In genomic region chr12:1760566-1761382, GRCh38 we compare ENCODE assay signal across 1 cellular context.
TF ChIP-seq lines count a peak whose summit lies in the region.

No MANE protein-coding gene starts in this region.

TF ChIP-seq in HepG2, 621 proteins besides CTCF, POLR2A, EP300 and RAD21 (continued from another document and continues in another):
- TF ChIP-seq ZNF33A (CRISPR knock-in tag; IDR thresholded peaks at IDR 0.05; ENCODE audit: borderline replicate concordance) = no peak
- TF ChIP-seq, protein P1, sequence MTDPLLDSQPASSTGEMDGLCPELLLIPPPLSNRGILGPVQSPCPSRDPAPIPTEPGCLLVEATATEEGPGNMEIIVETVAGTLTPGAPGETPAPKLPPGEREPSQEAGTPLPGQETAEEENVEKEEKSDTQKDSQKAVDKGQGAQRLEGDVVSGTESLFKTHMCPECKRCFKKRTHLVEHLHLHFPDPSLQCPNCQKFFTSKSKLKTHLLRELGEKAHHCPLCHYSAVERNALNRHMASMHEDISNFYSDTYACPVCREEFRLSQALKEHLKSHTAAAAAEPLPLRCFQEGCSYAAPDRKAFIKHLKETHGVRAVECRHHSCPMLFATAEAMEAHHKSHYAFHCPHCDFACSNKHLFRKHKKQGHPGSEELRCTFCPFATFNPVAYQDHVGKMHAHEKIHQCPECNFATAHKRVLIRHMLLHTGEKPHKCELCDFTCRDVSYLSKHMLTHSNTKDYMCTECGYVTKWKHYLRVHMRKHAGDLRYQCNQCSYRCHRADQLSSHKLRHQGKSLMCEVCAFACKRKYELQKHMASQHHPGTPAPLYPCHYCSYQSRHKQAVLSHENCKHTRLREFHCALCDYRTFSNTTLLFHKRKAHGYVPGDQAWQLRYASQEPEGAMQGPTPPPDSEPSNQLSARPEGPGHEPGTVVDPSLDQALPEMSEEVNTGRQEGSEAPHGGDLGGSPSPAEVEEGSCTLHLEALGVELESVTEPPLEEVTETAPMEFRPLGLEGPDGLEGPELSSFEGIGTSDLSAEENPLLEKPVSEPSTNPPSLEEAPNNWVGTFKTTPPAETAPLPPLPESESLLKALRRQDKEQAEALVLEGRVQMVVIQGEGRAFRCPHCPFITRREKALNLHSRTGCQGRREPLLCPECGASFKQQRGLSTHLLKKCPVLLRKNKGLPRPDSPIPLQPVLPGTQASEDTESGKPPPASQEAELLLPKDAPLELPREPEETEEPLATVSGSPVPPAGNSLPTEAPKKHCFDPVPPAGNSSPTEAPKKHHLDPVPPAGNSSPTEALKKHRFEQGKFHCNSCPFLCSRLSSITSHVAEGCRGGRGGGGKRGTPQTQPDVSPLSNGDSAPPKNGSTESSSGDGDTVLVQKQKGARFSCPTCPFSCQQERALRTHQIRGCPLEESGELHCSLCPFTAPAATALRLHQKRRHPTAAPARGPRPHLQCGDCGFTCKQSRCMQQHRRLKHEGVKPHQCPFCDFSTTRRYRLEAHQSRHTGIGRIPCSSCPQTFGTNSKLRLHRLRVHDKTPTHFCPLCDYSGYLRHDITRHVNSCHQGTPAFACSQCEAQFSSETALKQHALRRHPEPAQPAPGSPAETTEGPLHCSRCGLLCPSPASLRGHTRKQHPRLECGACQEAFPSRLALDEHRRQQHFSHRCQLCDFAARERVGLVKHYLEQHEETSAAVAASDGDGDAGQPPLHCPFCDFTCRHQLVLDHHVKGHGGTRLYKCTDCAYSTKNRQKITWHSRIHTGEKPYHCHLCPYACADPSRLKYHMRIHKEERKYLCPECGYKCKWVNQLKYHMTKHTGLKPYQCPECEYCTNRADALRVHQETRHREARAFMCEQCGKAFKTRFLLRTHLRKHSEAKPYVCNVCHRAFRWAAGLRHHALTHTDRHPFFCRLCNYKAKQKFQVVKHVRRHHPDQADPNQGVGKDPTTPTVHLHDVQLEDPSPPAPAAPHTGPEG (CRISPR knock-in tag; IDR thresholded peaks at IDR 0.05) = no peak
- TF ChIP-seq, protein P2, sequence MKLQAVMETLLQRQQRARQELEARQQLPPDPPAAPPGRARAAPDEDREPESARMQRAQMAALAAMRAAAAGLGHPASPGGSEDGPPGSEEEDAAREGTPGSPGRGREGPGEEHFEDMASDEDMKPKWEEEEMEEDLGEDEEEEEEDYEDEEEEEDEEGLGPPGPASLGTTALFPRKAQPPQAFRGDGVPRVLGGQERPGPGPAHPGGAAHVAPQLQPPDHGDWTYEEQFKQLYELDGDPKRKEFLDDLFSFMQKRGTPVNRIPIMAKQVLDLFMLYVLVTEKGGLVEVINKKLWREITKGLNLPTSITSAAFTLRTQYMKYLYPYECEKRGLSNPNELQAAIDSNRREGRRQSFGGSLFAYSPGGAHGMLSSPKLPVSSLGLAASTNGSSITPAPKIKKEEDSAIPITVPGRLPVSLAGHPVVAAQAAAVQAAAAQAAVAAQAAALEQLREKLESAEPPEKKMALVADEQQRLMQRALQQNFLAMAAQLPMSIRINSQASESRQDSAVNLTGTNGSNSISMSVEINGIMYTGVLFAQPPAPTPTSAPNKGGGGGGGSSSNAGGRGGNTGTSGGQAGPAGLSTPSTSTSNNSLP (IDR thresholded peaks at IDR 0.05; ENCODE audit: low read depth, low read length) = no peak
- TF ChIP-seq ZNF570 (CRISPR knock-in tag; IDR thresholded peaks at IDR 0.05; ENCODE audit: borderline replicate concordance) = no peak
- no peak for TF ChIP-seq ZSCAN22 (CRISPR knock-in tag; IDR thresholded peaks at IDR 0.05)
- no peak for TF ChIP-seq SRY (CRISPR knock-in tag; IDR thresholded peaks at IDR 0.05)
- no peak for TF ChIP-seq SP140L (CRISPR knock-in tag; IDR thresholded peaks at IDR 0.05; ENCODE audit: borderline replicate concordance)
- TF ChIP-seq MED13 (CRISPR knock-in tag; IDR thresholded peaks at IDR 0.05) = no peak
- TF ChIP-seq KDM1A (CRISPR knock-in tag; IDR thresholded peaks at IDR 0.05) = peak; percentile 59; the same call in 1 of the 2 replicates
- TF ChIP-seq ZNF660 (CRISPR knock-in tag; IDR thresholded peaks at IDR 0.05; ENCODE audit: borderline replicate concordance, low read depth) = no peak
- no peak for TF ChIP-seq AHR (CRISPR knock-in tag; IDR thresholded peaks at IDR 0.05)
- TF ChIP-seq, protein P3, sequence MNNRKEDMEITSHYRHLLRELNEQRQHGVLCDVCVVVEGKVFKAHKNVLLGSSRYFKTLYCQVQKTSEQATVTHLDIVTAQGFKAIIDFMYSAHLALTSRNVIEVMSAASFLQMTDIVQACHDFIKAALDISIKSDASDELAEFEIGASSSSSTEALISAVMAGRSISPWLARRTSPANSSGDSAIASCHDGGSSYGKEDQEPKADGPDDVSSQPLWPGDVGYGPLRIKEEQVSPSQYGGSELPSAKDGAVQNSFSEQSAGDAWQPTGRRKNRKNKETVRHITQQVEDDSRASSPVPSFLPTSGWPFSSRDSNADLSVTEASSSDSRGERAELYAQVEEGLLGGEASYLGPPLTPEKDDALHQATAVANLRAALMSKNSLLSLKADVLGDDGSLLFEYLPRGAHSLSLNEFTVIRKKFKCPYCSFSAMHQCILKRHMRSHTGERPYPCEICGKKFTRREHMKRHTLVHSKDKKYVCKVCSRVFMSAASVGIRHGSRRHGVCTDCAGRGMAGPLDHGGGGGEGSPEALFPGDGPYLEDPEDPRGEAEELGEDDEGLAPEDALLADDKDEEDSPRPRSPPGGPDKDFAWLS (CRISPR knock-in tag; IDR thresholded peaks at IDR 0.05; ENCODE audit: borderline replicate concordance) = no peak
- peak; percentile 88; the same call in 1 of the 2 replicates for TF ChIP-seq HMG20A (CRISPR knock-in tag; IDR thresholded peaks at IDR 0.05; ENCODE audit: borderline replicate concordance)
- no peak for TF ChIP-seq PAF1 (CRISPR knock-in tag; IDR thresholded peaks at IDR 0.05)
- no peak for TF ChIP-seq PHF20 (CRISPR knock-in tag; IDR thresholded peaks at IDR 0.05)
- TF ChIP-seq, protein P4, sequence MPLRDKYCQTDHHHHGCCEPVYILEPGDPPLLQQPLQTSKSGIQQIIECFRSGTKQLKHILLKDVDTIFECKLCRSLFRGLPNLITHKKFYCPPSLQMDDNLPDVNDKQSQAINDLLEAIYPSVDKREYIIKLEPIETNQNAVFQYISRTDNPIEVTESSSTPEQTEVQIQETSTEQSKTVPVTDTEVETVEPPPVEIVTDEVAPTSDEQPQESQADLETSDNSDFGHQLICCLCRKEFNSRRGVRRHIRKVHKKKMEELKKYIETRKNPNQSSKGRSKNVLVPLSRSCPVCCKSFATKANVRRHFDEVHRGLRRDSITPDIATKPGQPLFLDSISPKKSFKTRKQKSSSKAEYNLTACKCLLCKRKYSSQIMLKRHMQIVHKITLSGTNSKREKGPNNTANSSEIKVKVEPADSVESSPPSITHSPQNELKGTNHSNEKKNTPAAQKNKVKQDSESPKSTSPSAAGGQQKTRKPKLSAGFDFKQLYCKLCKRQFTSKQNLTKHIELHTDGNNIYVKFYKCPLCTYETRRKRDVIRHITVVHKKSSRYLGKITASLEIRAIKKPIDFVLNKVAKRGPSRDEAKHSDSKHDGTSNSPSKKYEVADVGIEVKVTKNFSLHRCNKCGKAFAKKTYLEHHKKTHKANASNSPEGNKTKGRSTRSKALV (CRISPR knock-in tag; IDR thresholded peaks at IDR 0.05) = no peak
- TF ChIP-seq GMEB2 (CRISPR knock-in tag; IDR thresholded peaks at IDR 0.05; ENCODE audit: low read depth) = no peak
- no peak for TF ChIP-seq ZNF790 (CRISPR knock-in tag; IDR thresholded peaks at IDR 0.05; ENCODE audit: borderline replicate concordance)
- no peak for TF ChIP-seq ZMYM3 (CRISPR knock-in tag; IDR thresholded peaks at IDR 0.05)
- TF ChIP-seq, protein P5, sequence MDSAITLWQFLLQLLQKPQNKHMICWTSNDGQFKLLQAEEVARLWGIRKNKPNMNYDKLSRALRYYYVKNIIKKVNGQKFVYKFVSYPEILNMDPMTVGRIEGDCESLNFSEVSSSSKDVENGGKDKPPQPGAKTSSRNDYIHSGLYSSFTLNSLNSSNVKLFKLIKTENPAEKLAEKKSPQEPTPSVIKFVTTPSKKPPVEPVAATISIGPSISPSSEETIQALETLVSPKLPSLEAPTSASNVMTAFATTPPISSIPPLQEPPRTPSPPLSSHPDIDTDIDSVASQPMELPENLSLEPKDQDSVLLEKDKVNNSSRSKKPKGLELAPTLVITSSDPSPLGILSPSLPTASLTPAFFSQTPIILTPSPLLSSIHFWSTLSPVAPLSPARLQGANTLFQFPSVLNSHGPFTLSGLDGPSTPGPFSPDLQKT (CRISPR knock-in tag; IDR thresholded peaks at IDR 0.05; ENCODE audit: borderline replicate concordance) = no peak
- no peak for TF ChIP-seq ZFAT (CRISPR knock-in tag; conservative IDR thresholded peaks at IDR 0.05)
- no peak for TF ChIP-seq KLF13 (CRISPR knock-in tag; IDR thresholded peaks at IDR 0.05)
- TF ChIP-seq CENPX (CRISPR knock-in tag; IDR thresholded peaks at IDR 0.05) = no peak
- peak; percentile 83 to 88 for TF ChIP-seq NR2F1 (CRISPR knock-in tag; IDR thresholded peaks at IDR 0.05)
- TF ChIP-seq, protein P6, sequence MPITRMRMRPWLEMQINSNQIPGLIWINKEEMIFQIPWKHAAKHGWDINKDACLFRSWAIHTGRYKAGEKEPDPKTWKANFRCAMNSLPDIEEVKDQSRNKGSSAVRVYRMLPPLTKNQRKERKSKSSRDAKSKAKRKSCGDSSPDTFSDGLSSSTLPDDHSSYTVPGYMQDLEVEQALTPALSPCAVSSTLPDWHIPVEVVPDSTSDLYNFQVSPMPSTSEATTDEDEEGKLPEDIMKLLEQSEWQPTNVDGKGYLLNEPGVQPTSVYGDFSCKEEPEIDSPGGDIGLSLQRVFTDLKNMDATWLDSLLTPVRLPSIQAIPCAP (CRISPR knock-in tag; IDR thresholded peaks at IDR 0.05; ENCODE audit: low read depth) = no peak
- TF ChIP-seq HNRNPLL (IDR thresholded peaks at IDR 0.05; ENCODE audit: low read depth, low read length, poor library complexity, severe bottlenecking) = no peak
- TF ChIP-seq ZNF562 (CRISPR knock-in tag; IDR thresholded peaks at IDR 0.05; ENCODE audit: borderline replicate concordance) = no peak
- no peak for TF ChIP-seq ZNF615 (CRISPR knock-in tag; IDR thresholded peaks at IDR 0.05; ENCODE audit: borderline replicate concordance)
- no peak for TF ChIP-seq RBAK (CRISPR knock-in tag; IDR thresholded peaks at IDR 0.05)
- TF ChIP-seq RFXANK (CRISPR knock-in tag; IDR thresholded peaks at IDR 0.05) = no peak
- peak; percentile 53; the same call in 1 of the 2 replicates for TF ChIP-seq SMYD3 (CRISPR knock-in tag; IDR thresholded peaks at IDR 0.05)
- TF ChIP-seq ZSCAN21 (CRISPR knock-in tag; IDR thresholded peaks at IDR 0.05; ENCODE audit: borderline replicate concordance) = no peak
- no peak for TF ChIP-seq ZNF230 (CRISPR knock-in tag; IDR thresholded peaks at IDR 0.05)
- TF ChIP-seq U2AF2 (IDR thresholded peaks at IDR 0.05; ENCODE audit: low read depth, low read length) = no peak
- TF ChIP-seq ZNF354B (CRISPR knock-in tag; IDR thresholded peaks at IDR 0.05) = no peak
- peak; percentile 81 for TF ChIP-seq DPF2 (CRISPR knock-in tag; IDR thresholded peaks at IDR 0.05; ENCODE audit: borderline replicate concordance, low read depth)
- peak; percentile 67 for TF ChIP-seq FOXA3 (CRISPR knock-in tag; IDR thresholded peaks at IDR 0.05)
- TF ChIP-seq ZNF780A (CRISPR knock-in tag; IDR thresholded peaks at IDR 0.05) = no peak
- no peak; the same call in 1 of the 2 replicates for TF ChIP-seq IRF9 (CRISPR knock-in tag; IDR thresholded peaks at IDR 0.05; ENCODE audit: borderline replicate concordance)
- TF ChIP-seq, protein P7, sequence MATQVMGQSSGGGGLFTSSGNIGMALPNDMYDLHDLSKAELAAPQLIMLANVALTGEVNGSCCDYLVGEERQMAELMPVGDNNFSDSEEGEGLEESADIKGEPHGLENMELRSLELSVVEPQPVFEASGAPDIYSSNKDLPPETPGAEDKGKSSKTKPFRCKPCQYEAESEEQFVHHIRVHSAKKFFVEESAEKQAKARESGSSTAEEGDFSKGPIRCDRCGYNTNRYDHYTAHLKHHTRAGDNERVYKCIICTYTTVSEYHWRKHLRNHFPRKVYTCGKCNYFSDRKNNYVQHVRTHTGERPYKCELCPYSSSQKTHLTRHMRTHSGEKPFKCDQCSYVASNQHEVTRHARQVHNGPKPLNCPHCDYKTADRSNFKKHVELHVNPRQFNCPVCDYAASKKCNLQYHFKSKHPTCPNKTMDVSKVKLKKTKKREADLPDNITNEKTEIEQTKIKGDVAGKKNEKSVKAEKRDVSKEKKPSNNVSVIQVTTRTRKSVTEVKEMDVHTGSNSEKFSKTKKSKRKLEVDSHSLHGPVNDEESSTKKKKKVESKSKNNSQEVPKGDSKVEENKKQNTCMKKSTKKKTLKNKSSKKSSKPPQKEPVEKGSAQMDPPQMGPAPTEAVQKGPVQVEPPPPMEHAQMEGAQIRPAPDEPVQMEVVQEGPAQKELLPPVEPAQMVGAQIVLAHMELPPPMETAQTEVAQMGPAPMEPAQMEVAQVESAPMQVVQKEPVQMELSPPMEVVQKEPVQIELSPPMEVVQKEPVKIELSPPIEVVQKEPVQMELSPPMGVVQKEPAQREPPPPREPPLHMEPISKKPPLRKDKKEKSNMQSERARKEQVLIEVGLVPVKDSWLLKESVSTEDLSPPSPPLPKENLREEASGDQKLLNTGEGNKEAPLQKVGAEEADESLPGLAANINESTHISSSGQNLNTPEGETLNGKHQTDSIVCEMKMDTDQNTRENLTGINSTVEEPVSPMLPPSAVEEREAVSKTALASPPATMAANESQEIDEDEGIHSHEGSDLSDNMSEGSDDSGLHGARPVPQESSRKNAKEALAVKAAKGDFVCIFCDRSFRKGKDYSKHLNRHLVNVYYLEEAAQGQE (IDR thresholded peaks at IDR 0.05; ENCODE audit: borderline replicate concordance in 1 of 2, low read depth in 1 of 2, low read length in 2 of 2) = no peak
- TF ChIP-seq ZSCAN20 (CRISPR knock-in tag; IDR thresholded peaks at IDR 0.05; ENCODE audit: borderline replicate concordance) = no peak
- TF ChIP-seq NBN (conservative IDR thresholded peaks at IDR 0.05) = no peak
- TF ChIP-seq SMAD1 (CRISPR knock-in tag; IDR thresholded peaks at IDR 0.05; ENCODE audit: borderline replicate concordance, low read depth) = no peak
- TF ChIP-seq ZNF296 (CRISPR knock-in tag; conservative IDR thresholded peaks at IDR 0.05) = no peak
- TF ChIP-seq SMAD3 (CRISPR knock-in tag; IDR thresholded peaks at IDR 0.05) = no peak
- TF ChIP-seq ZC3H4 (CRISPR knock-in tag; IDR thresholded peaks at IDR 0.05; ENCODE audit: borderline replicate concordance) = no peak
- no peak for TF ChIP-seq ONECUT2 (CRISPR knock-in tag; IDR thresholded peaks at IDR 0.05)
- TF ChIP-seq TBX3 (IDR thresholded peaks at IDR 0.05; ENCODE audit: borderline replicate concordance) = peak; percentile 50; the same call in 1 of the 2 replicates
- TF ChIP-seq JUN (CRISPR knock-in tag; IDR thresholded peaks at IDR 0.05) = peak; percentile 83; the same call in 1 of the 2 replicates
